Comparison of ENCODE assay signal across 1 cellular context in the genomic region with DNA sequence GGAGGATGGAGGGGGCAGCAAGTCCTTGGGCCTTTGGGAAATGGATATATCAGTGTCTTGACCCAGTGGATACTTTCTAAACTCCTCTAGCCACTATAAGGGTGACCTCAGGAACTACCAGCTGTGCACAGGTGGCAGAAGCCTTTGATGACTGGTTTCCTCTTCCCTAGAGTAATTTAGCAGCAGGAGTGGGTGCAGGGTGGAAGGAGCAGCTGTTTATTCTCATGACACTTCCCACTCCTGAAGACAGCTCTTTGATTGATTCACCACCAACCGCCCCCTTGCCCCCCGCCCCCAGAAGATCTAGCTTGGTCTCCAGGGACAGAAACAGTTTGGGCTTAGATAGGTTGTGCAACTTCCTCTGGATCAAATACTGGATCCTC.
TF ChIP-seq lines count a peak whose summit lies in the region.

No MANE protein-coding gene starts in this region.

TF ChIP-seq in GM12878, 131 proteins besides CTCF, POLR2A, EP300 and RAD21:
- TF ChIP-seq, protein P1, sequence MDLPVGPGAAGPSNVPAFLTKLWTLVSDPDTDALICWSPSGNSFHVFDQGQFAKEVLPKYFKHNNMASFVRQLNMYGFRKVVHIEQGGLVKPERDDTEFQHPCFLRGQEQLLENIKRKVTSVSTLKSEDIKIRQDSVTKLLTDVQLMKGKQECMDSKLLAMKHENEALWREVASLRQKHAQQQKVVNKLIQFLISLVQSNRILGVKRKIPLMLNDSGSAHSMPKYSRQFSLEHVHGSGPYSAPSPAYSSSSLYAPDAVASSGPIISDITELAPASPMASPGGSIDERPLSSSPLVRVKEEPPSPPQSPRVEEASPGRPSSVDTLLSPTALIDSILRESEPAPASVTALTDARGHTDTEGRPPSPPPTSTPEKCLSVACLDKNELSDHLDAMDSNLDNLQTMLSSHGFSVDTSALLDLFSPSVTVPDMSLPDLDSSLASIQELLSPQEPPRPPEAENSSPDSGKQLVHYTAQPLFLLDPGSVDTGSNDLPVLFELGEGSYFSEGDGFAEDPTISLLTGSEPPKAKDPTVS (IDR thresholded peaks at IDR 0.05; ENCODE audit: low read depth, low read length), result no peak
- TF ChIP-seq RFX5 (IDR thresholded peaks at IDR 0.05; ENCODE audit: low read depth, low read length), result no peak
- no peak for TF ChIP-seq NFXL1 (IDR thresholded peaks at IDR 0.05; ENCODE audit: borderline replicate concordance)
